In the genomic region with DNA sequence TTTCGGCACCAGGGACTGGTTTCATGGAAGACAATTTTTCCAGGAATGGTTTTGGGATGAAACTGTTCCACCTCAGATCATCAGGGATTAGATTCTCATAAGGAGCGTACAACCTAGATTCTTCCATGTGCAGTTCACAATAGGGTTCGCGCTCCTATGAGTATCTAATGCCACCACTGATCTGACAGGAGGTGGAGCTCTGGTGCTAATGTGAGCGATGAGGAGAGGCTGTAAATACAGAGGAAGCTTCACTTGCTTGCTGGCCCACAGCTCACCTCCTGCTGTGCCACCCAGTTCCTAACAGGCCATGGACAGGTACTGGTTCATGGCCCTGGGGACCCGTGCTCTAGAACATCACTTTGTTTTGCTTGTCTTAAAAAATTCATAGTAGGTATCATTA, we compare ENCODE assay signal across 8 cellular contexts. TPM values are rescaled to one million over a fixed set of nuclear protein-coding genes. Genes with fewer than 3 reads are reported as not detected.
DNase-seq lines count a peak whose midpoint lies in the region; ATAC-seq lines count a peak whose summit lies in the region.

No MANE protein-coding gene starts in this region.

- H3K4me1 Mint-ChIP-seq in CD8-positive, alpha-beta memory T cell, result peaks cover 31 to 35% (median 35%) of the 10 kb centered on the region in 3 donors

- no peaks in the 10 kb centered on the region for H3K36me3 ChIP-seq in CD8-positive, alpha-beta memory T cell (ENCODE audit: insufficient read depth, low read length)

- H3K9me3 ChIP-seq in CD8-positive, alpha-beta memory T cell (ENCODE audit: low read length), result no peaks in the 10 kb centered on the region

- no peaks in the 10 kb centered on the region for H3K9me3 Mint-ChIP-seq in CD8-positive, alpha-beta memory T cell

- no peak overlapping the region for H3K4me3 ChIP-seq in CD8-positive, alpha-beta memory T cell (ENCODE audit: low read length)

- DNase-seq in CD8-positive, alpha-beta memory T cell, result peak in 4 of 5 donors; percentile 12 to 65 (median 44)
- peak; percentile 28 for DNase-seq in NOMO-1 treated with dmso at 0.1 percent for 144 hours (lab: John Stamatoyannopoulos, UW; ENCODE audit: unreplicated experiment)
- DNase-seq in activated gamma-delta T cell treated with anti-CD3 and anti-CD28 coated beads, Interleukin-2, amount 50 U/mL, for 16 hours (ENCODE audit: low read depth), result peak; percentile 26
- DNase-seq in left lobe of liver (ENCODE audit: low spot score), result no peak
- no peak for DNase-seq in NCI-H1694 (lab: John Stamatoyannopoulos, UW)
- no peak for DNase-seq in mucosa of gallbladder (ENCODE audit: low spot score)

- CTCF ChIA-PET in CD8-positive, alpha-beta memory T cell (lab: Charles Lee), result interaction anchor here (0.7 to 2.8 kb wide), 21 partner anchors 9 to 324 kb away, joined by 3 to 32 read pairs (median 4); partner anchors contain the start of gene RNF141

- no peaks in the 10 kb centered on the region for H3K27me3 ChIP-seq in CD8-positive, alpha-beta memory T cell (ENCODE audit: insufficient read depth, low read length, poor library complexity, severe bottlenecking)

- H3K27ac ChIP-seq in CD8-positive, alpha-beta memory T cell (ENCODE audit: low read depth, low read length), result no peak overlapping the region

- peaks cover 27% of the 10 kb centered on the region for H3K4me1 ChIP-seq in CD8-positive, alpha-beta memory T cell (ENCODE audit: insufficient read depth, low read length)

- H3K27me3 Mint-ChIP-seq in CD8-positive, alpha-beta memory T cell, result peaks cover 0 to 1% of the 10 kb centered on the region in 2 donors

- peak; percentile 65 for ATAC-seq in GM21515 (IDR thresholded peaks at IDR 0.05; ENCODE audit: unreplicated experiment)
- peak; percentile 42 for ATAC-seq in left lobe of liver
- ATAC-seq in HG03039 (IDR thresholded peaks at IDR 0.05; ENCODE audit: unreplicated experiment), result no peak

- no peaks in the 10 kb centered on the region for H3K36me3 Mint-ChIP-seq in CD8-positive, alpha-beta memory T cell

- H3K27ac Mint-ChIP-seq in CD8-positive, alpha-beta memory T cell, result peak overlapping the region in 1 of 8 donors; percentile 41

- peak overlapping the region in 1 of 7 donors; percentile 49 for H3K4me3 Mint-ChIP-seq in CD8-positive, alpha-beta memory T cell

- POLR2A ChIA-PET in CD8-positive, alpha-beta memory T cell (lab: Charles Lee), result no interaction called here

RNA-seq across cellular contexts. Expression of gene AMPD3, which starts 41.8 kb away (rescaled TPM):
- total RNA-seq in CD8-positive, alpha-beta memory T cell, result 10 to 100 TPM; 10.8 to 12.2 TPM
- polyA plus RNA-seq in CD8-positive, alpha-beta memory T cell, result 12.0 TPM
- total RNA-seq in left lobe of liver, result 1.4 TPM
- 17.6 TPM for total RNA-seq in mucosa of gallbladder

Comparison
In these comparisons a context has a peak if more than half of its experiments do, and no peak if none do; other contexts are left out.
1. DNase-seq: peak in CD8-positive, alpha-beta memory T cell (4 of 5), NOMO-1 treated with dmso at 0.1 percent for 144 hours (single experiment) and activated gamma-delta T cell treated with anti-CD3 and anti-CD28 coated beads, Interleukin-2, amount 50 U/mL, for 16 hours (single experiment); none in left lobe of liver (single experiment), NCI-H1694 (single experiment) and mucosa of gallbladder (single experiment).